10 cellular contexts compared by ENCODE assay signal in genomic region chr13:20159646-20160345, GRCh38. TPM values are rescaled to one million over a fixed set of nuclear protein-coding genes. Genes with fewer than 3 reads are reported as not detected.
DNase-seq lines count a peak whose midpoint lies in the region; ATAC-seq and TF ChIP-seq lines count a peak whose summit lies in the region.
"Had no signal": no experiment of that assay in that cellular context is flagged by ENCODE, and none has a peak within 500 bp of the region (broad histone marks: within the 10 kb centered on the region; RNA-seq: fewer than 3 reads in every experiment).

No MANE protein-coding gene starts in this region.

- POLR2A ChIA-PET in CD4-positive, alpha-beta T cell (lab: Charles Lee): interaction anchor here (0.6 to 1.9 kb wide), 3 partner anchors 37 to 157 kb away, joined by 3 to 7 read pairs (median 3); no protein-coding TSS in a partner anchor
- POLR2A ChIA-PET in HEK293 (lab: Yijun Ruan, JAX): interaction anchor here (0.7 to 0.9 kb wide), 2 partner anchors 31 to 39 kb away, joined by 3 to 7 read pairs; no protein-coding TSS in a partner anchor
- POLR2A ChIA-PET in activated CD8-positive, alpha-beta T cell treated with anti-CD3 and anti-CD28 coated beads, Interleukin-2, amount 10 ng/mL, durations not matched to agents 7 days and 5 days (lab: Charles Lee): interaction anchor here (0.6 kb wide), 1 partner anchor 53 kb away, joined by 3 read pairs; no protein-coding TSS in a partner anchor

- TF ChIP-seq CTCF in CD4-positive, alpha-beta T cell (IDR thresholded peaks at IDR 0.05): no peak
- no peak for TF ChIP-seq CTCF in HEK293 (tag by site-specific recombination; IDR thresholded peaks at IDR 0.05)

- H3K9me3 Mint-ChIP-seq in CD4-positive, alpha-beta T cell: no peaks in the 10 kb centered on the region
- no peaks in the 10 kb centered on the region for H3K9me3 Mint-ChIP-seq in activated CD8-positive, alpha-beta T cell treated with anti-CD3 and anti-CD28 coated beads, Interleukin-2, amount 10 ng/mL, durations not matched to agents 7 days and 5 days (ENCODE audit: insufficient read depth)
- H3K9me3 Mint-ChIP-seq in memory B cell: peaks cover 1% of the 10 kb centered on the region

- H3K27me3 Mint-ChIP-seq in CD4-positive, alpha-beta T cell: peaks cover 41% of the 10 kb centered on the region
- peaks cover 36% of the 10 kb centered on the region for H3K27me3 Mint-ChIP-seq in activated CD8-positive, alpha-beta T cell treated with anti-CD3 and anti-CD28 coated beads, Interleukin-2, amount 10 ng/mL, durations not matched to agents 7 days and 5 days (ENCODE audit: low read depth)
- H3K27me3 Mint-ChIP-seq in memory B cell: no peaks in the 10 kb centered on the region

- H3K27ac ChIP-seq in CD4-positive, alpha-beta T cell (ENCODE audit: low read depth, low read length): no peak overlapping the region
- H3K27ac ChIP-seq in HEK293 (ENCODE audit: extremely low read depth, low read depth, low read length): no peak overlapping the region
- H3K27ac ChIP-seq: ovary had no signal

- H3K36me3 ChIP-seq in HEK293 (ENCODE audit: control insufficient read depth in 2 of 2, insufficient read depth in 1 of 2, low read length in 2 of 2): no peaks in the 10 kb centered on the region
- H3K36me3 ChIP-seq: ovary had no signal

- CTCF ChIA-PET in CD4-positive, alpha-beta T cell (lab: Charles Lee): interaction anchor here (0.7 to 0.9 kb wide), 3 partner anchors 32 to 98 kb away, joined by 3 read pairs; no protein-coding TSS in a partner anchor
- CTCF ChIA-PET in HEK293 (lab: Yijun Ruan, JAX): interaction anchor here (1.1 to 1.2 kb wide), 2 partner anchors 32 to 126 kb away, joined by 3 to 6 read pairs; no protein-coding TSS in a partner anchor
- CTCF ChIA-PET in activated CD8-positive, alpha-beta T cell treated with anti-CD3 and anti-CD28 coated beads, Interleukin-2, amount 10 ng/mL, durations not matched to agents 7 days and 5 days (lab: Charles Lee): interaction anchor here (1.1 to 2.8 kb wide), 3 partner anchors 32 to 175 kb away, joined by 3 to 11 read pairs (median 9); no protein-coding TSS in a partner anchor

- peaks cover 38% of the 10 kb centered on the region for H3K27me3 ChIP-seq in CD4-positive, alpha-beta T cell (ENCODE audit: control insufficient read depth, insufficient read depth, low read length)
- H3K27me3 ChIP-seq: ovary had no signal

- intact Hi-C loops in CD4-positive, alpha-beta T cell (cut with DNase I, micrococcal nuclease): loop anchor here (5.0 kb wide), 3 partner anchors 32 to 232 kb away; no protein-coding TSS in a partner anchor

- no peak overlapping the region for H3K27ac Mint-ChIP-seq in CD4-positive, alpha-beta T cell
- no peak overlapping the region for H3K27ac Mint-ChIP-seq in activated CD8-positive, alpha-beta T cell treated with anti-CD3 and anti-CD28 coated beads, Interleukin-2, amount 10 ng/mL, durations not matched to agents 7 days and 5 days
- H3K27ac Mint-ChIP-seq in memory B cell: peak overlapping the region; percentile 67

- no peak for ATAC-seq in CD4-positive, alpha-beta T cell (ENCODE audit: poor library complexity)
- no peak for ATAC-seq in activated CD8-positive, alpha-beta T cell treated with anti-CD3 and anti-CD28 coated beads, Interleukin-2, amount 10 ng/mL, durations not matched to agents 7 days and 5 days
- no peak for ATAC-seq in memory B cell (ENCODE audit: low read depth)
- no peak for ATAC-seq in GM18907 (IDR thresholded peaks at IDR 0.05; ENCODE audit: unreplicated experiment)

- H3K4me1 ChIP-seq in HEK293 (ENCODE audit: control insufficient read depth, insufficient read depth, low read length): no peaks in the 10 kb centered on the region

- peak overlapping the region; percentile 90 for H3K4me3 Mint-ChIP-seq in CD4-positive, alpha-beta T cell
- peak overlapping the region; percentile 78 for H3K4me3 Mint-ChIP-seq in activated CD8-positive, alpha-beta T cell treated with anti-CD3 and anti-CD28 coated beads, Interleukin-2, amount 10 ng/mL, durations not matched to agents 7 days and 5 days
- H3K4me3 Mint-ChIP-seq in memory B cell: peak overlapping the region; percentile 86

- no peaks in the 10 kb centered on the region for H3K9me3 ChIP-seq in CD4-positive, alpha-beta T cell (ENCODE audit: control insufficient read depth, low read length)
- H3K9me3 ChIP-seq in HEK293 (ENCODE audit: control insufficient read depth, insufficient read depth, low read depth, low read length): no peaks in the 10 kb centered on the region
- H3K9me3 ChIP-seq: ovary had no signal

- no peak for DNase-seq in CD4-positive, alpha-beta T cell
- DNase-seq in activated CD8-positive, alpha-beta T cell treated with anti-CD3 and anti-CD28 coated beads, Interleukin-2, amount 10 ng/mL, durations not matched to agents 7 days and 5 days: no peak
- DNase-seq in memory B cell (ENCODE audit: low spot score in 2 of 2) (no peak), NCI-H1436 treated with DMSO at 0.1 percent for 48 hours (lab: John Stamatoyannopoulos, UW) (no peak), mucosa of gallbladder (ENCODE audit: low spot score) (no peak), hepatic stellate cell (ENCODE audit: low spot score) (no peak)
- DNase-seq: NCI-H2029 treated with DMSO at 0.1 percent for 48 hours, ovary had no signal

- peaks cover 23% of the 10 kb centered on the region for H3K4me1 Mint-ChIP-seq in CD4-positive, alpha-beta T cell (ENCODE audit: low read depth)
- peaks cover 24% of the 10 kb centered on the region for H3K4me1 Mint-ChIP-seq in activated CD8-positive, alpha-beta T cell treated with anti-CD3 and anti-CD28 coated beads, Interleukin-2, amount 10 ng/mL, durations not matched to agents 7 days and 5 days (ENCODE audit: low read depth)
- H3K4me1 Mint-ChIP-seq in memory B cell: peaks cover 13% of the 10 kb centered on the region

- H3K4me3 ChIP-seq in HEK293 (ENCODE audit: low read depth, low read length): peak overlapping the region; percentile 58

- H3K36me3 Mint-ChIP-seq in CD4-positive, alpha-beta T cell (ENCODE audit: low read depth): no peaks in the 10 kb centered on the region
- H3K36me3 Mint-ChIP-seq in activated CD8-positive, alpha-beta T cell treated with anti-CD3 and anti-CD28 coated beads, Interleukin-2, amount 10 ng/mL, durations not matched to agents 7 days and 5 days (ENCODE audit: low read depth): peaks cover 2% of the 10 kb centered on the region
- H3K36me3 Mint-ChIP-seq in memory B cell: no peaks in the 10 kb centered on the region

TF ChIP-seq in HEK293, 187 proteins besides CTCF, POLR2A, EP300 and RAD21 (continues in another document):
- peak; percentile 9; the same call in 1 of the 2 replicates for TF ChIP-seq ZNF335 (tag by site-specific recombination; conservative IDR thresholded peaks at IDR 0.05)
- TF ChIP-seq ZNF658 (tag by site-specific recombination; IDR thresholded peaks at IDR 0.05): no peak
- TF ChIP-seq BCL11A (tag by site-specific recombination; IDR thresholded peaks at IDR 0.05; ENCODE audit: low read depth): no peak
- TF ChIP-seq ZSCAN30 (tag by site-specific recombination; IDR thresholded peaks at IDR 0.05): 0 out of 2 replicates have a peak, but pooled peaks have one; percentile 23
- TF ChIP-seq SP7 (tag by site-specific recombination; IDR thresholded peaks at IDR 0.05): peak; percentile 47; the same call in 1 of the 2 replicates
- no peak for TF ChIP-seq ZNF596 (tag by site-specific recombination; IDR thresholded peaks at IDR 0.05)
- no peak for TF ChIP-seq REST (tag by site-specific recombination; IDR thresholded peaks at IDR 0.05)
- no peak for TF ChIP-seq KLF7 (tag by site-specific recombination; IDR thresholded peaks at IDR 0.05; ENCODE audit: borderline replicate concordance)

RNA-seq across cellular contexts. Expression of gene GJA3, which starts 1.1 kb away (rescaled TPM):
- not detected for total RNA-seq in CD4-positive, alpha-beta T cell
- total RNA-seq in activated CD8-positive, alpha-beta T cell treated with anti-CD3 and anti-CD28 coated beads, Interleukin-2, amount 10 ng/mL, durations not matched to agents 7 days and 5 days: under 1 TPM in 1 of 2 experiments, not detected in 1; 0.16 TPM
- total RNA-seq in mucosa of gallbladder: 1.7 TPM

RNA-seq across cellular contexts. Expression of gene GJB2, which starts 32.9 kb away (rescaled TPM):
- under 1 TPM; 0.19 to 0.25 TPM for total RNA-seq in CD4-positive, alpha-beta T cell
- total RNA-seq in activated CD8-positive, alpha-beta T cell treated with anti-CD3 and anti-CD28 coated beads, Interleukin-2, amount 10 ng/mL, durations not matched to agents 7 days and 5 days: under 1 TPM; 0.26 to 0.32 TPM
- total RNA-seq in mucosa of gallbladder: 31.0 TPM

Comparison
In these comparisons a context has a peak if more than half of its experiments do, and no peak if none do; other contexts are left out.
1. RNA of gene GJB2, which starts 32.9 kb away (total RNA-seq): 31.0 TPM in mucosa of gallbladder (single experiment); 0.26 to 0.32 TPM in activated CD8-positive, alpha-beta T cell treated with anti-CD3 and anti-CD28 coated beads, Interleukin-2, amount 10 ng/mL, durations not matched to agents 7 days and 5 days and 0.19 to 0.25 TPM in CD4-positive, alpha-beta T cell; every median in the first group is over 10 times any median in the second.
2. Peak in every context shown above with its lines, with median percentiles within 50 percentile points of each other: H3K4me3 Mint-ChIP-seq.